In the genomic region with DNA sequence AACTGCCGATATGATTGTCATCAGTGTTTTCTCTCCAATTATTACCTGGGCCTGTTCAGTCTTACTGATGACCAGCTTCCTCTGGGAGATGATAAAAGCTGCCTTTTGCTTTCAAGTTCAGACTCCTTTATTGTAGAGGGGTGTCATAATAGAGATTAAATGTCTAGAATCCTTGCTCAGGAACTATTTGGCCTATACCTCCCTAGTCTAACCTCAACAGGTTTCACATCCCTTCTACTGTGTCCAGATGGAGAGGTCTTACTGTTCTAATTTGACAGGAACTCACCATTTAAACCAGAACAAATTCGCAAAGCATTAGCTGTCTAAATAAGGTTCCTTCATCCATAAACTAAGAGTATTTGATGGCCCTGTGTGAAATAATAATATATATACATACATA, we compare ENCODE assay signal across 26 cellular contexts.
"Had no signal": no experiment of that assay in that cellular context is flagged by ENCODE, and none has a peak within 500 bp of the region (broad histone marks: within the 10 kb centered on the region; RNA-seq: fewer than 3 reads in every experiment).

No MANE protein-coding gene starts in this region.

- H3K9me3 ChIP-seq: Peyer's patch, SJSA1, SK-N-SH had no signal

- H3K4me2 ChIP-seq: PC-9, SK-N-SH had no signal

- DNase-seq: IMR-90, Kasumi-1, KG1, MV-4-11, NCI-H1048, NCI-H1105 treated with DMSO at 0.1 percent for 48 hours, NCI-H1417 treated with DMSO at 0.1 percent for 48 hours, NCI-H1694, NCI-H187 treated with DMSO at 0.1 percent for 48 hours, NCI-H2029 treated with DMSO at 0.1 percent for 48 hours, NCI-H2171 treated with DMSO at 0.1 percent for 48 hours, NCI-H345, NCI-H446 treated with DMSO at 0.1 percent for 48 hours, NCI-H524, NCI-H526 treated with DMSO at 0.1 percent for 48 hours, NCI-H748 treated with DMSO at 0.1 percent for 48 hours, OCI-M1, PC-9, Peyer's patch, Right ventricle myocardium superior, SIG-M5, SK-N-SH, SW 1271, T-cell had no signal

- H3K27ac ChIP-seq: PC-9, Peyer's patch, SJSA1 had no signal

- H3K36me3 ChIP-seq: Peyer's patch, SJSA1 had no signal

- H3K27me3 ChIP-seq: Peyer's patch, SJSA1 had no signal

- H3K9ac ChIP-seq: SK-N-SH had no signal

- H3K4me1 ChIP-seq: Peyer's patch, SJSA1 had no signal

- ATAC-seq: HepG2, T-cell had no signal

- H2AFZ ChIP-seq: PC-9 had no signal

- H3K4me3 ChIP-seq: PC-9, Peyer's patch, SJSA1 had no signal
